In the genomic region with DNA sequence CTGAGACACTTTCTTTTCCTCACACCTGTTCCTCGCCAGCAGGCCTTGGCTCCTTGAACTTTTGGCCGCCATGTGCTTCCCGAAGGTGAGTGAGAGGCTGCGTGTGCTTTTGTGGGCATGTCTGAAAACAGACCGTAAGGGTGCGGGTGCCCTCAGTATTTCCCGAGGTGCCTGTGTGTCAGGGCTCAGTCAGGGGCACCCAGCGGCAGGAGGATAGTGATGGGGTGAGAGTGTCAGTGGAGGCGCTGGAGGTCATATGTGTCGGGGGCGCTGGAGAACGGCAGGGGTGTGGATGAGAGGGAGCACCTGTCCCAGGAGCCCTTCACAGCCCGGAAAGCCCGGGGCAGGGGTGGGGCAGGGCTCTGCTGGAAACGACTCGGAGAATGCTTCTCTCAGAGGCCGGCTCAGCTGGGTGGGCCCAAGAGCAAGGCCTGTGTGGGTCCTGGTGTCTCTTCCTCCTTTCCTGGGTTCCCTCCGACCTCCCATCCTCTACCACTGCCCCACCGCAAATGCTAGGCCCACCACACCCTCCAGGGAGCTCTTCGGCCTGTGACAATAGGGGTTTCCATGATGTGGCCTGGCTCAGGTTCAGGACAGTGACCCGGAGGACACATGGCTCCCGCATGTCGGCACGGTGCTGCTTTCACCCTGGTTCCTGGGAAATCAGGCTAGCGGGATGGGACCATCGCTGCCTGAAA, we compare ENCODE assay signal across 9 cellular contexts. TPM values are rescaled to one million over a fixed set of nuclear protein-coding genes. Genes with fewer than 3 reads are reported as not detected.
A peak's percentile ranks its signal among the peaks of the same experiment; 100 is the strongest.
DNase-seq lines count a peak whose midpoint lies in the region; ATAC-seq and TF ChIP-seq lines count a peak whose summit lies in the region.
"Had no signal": no experiment of that assay in that cellular context is flagged by ENCODE, and none has a peak within 500 bp of the region (broad histone marks: within the 10 kb centered on the region; RNA-seq: fewer than 3 reads in every experiment).

No MANE protein-coding gene starts in this region.

- H3K4me2 ChIP-seq in KMS-11: 0 out of 2 replicates have a peak overlapping the region, but pooled peaks have one; percentile 15

- POLR2A ChIA-PET in naive thymus-derived CD4-positive, alpha-beta T cell (lab: Charles Lee): interaction anchor here (0.7 to 10.4 kb wide), 19 partner anchors 10 to 201 kb away, joined by 3 to 182 read pairs (median 5); a partner anchor contains a TSS

- H3K36me3 ChIP-seq in ACC112 (ENCODE audit: insufficient read depth, low read length): no peaks in the 10 kb centered on the region
- no peaks in the 10 kb centered on the region for H3K36me3 ChIP-seq in KMS-11 (ENCODE audit: insufficient read depth)
- peaks cover 0 to 20% (median 3%) of the 10 kb centered on the region in 3 experiments for H3K36me3 ChIP-seq in naive thymus-derived CD4-positive, alpha-beta T cell (ENCODE audit: control insufficient read depth in 2 of 3, insufficient read depth in 3 of 3, low read length in 3 of 3)

- H3K27me3 ChIP-seq in ACC112 (ENCODE audit: insufficient read depth, low read length): no peaks in the 10 kb centered on the region
- peaks cover 6% of the 10 kb centered on the region; the same call in 1 of the 2 replicates for H3K27me3 ChIP-seq in KMS-11 (ENCODE audit: insufficient read depth, low read depth)
- H3K27me3 ChIP-seq in naive thymus-derived CD4-positive, alpha-beta T cell (ENCODE audit: control insufficient read depth in 2 of 2, insufficient read depth in 2 of 2, low read length in 2 of 2): no peaks in the 10 kb centered on the region

- H3K4me3 ChIP-seq in ACC112 (ENCODE audit: low read depth, low read length) (peak overlapping the region; percentile 68), KMS-11 (IDR thresholded peaks at IDR 0.05; ENCODE audit: insufficient read depth, low read depth, low read length) (no peak overlapping the region)
- H3K4me3 ChIP-seq in naive thymus-derived CD4-positive, alpha-beta T cell (ENCODE audit: low read length): peak overlapping the region; percentile 78

- ATAC-seq in central memory CD8-positive, alpha-beta T cell (replicated peaks; ENCODE audit: extremely low read depth, poor library complexity, severe bottlenecking): peak; percentile 42
- peak; percentile 33 for ATAC-seq in naive thymus-derived CD4-positive, alpha-beta T cell
- no peak for ATAC-seq in GM21528 (IDR thresholded peaks at IDR 0.05; ENCODE audit: low FRiP score, unreplicated experiment)

- CTCF ChIA-PET in naive thymus-derived CD4-positive, alpha-beta T cell (lab: Charles Lee): interaction anchor here (0.7 to 13.9 kb wide), 6 partner anchors 10 to 64 kb away, joined by 3 to 244 read pairs (median 6); a partner anchor contains a TSS

- in situ Hi-C loops in ACHN (cut with HindIII; ENCODE audit: low pct_ligation_motif_present, low pct_unique_long_range_greater_than_20kb, low sequenced_read_pairs): no loop called here

- H3K79me2 ChIP-seq in ACC112 (ENCODE audit: control insufficient read depth, insufficient read depth, low read length, unreplicated experiment) (no peaks in the 10 kb centered on the region), KMS-11 (ENCODE audit: insufficient read depth, low read depth) (no peaks in the 10 kb centered on the region)

- DNase-seq in central memory CD8-positive, alpha-beta T cell (ENCODE audit: low spot score in 2 of 2): no peak
- DNase-seq in naive thymus-derived CD4-positive, alpha-beta T cell: peak in 2 of 9 donors; percentile 38 to 41
- no peak for DNase-seq in central memory CD4-positive, alpha-beta T cell
- DNase-seq in Kasumi-1 (lab: John Stamatoyannopoulos, UW) (no peak), ACHN (no peak)
- DNase-seq: NCI-H446 had no signal

- peaks cover 57% of the 10 kb centered on the region for H3K4me1 Mint-ChIP-seq in central memory CD8-positive, alpha-beta T cell
- peaks cover 44 to 70% (median 61%) of the 10 kb centered on the region in 7 donors for H3K4me1 Mint-ChIP-seq in naive thymus-derived CD4-positive, alpha-beta T cell

- H3K9me3 ChIP-seq in naive thymus-derived CD4-positive, alpha-beta T cell (ENCODE audit: control insufficient read depth in 2 of 3, low read length in 3 of 3): no peaks in the 10 kb centered on the region

- H3K27me3 Mint-ChIP-seq in central memory CD8-positive, alpha-beta T cell: no peaks in the 10 kb centered on the region
- H3K27me3 Mint-ChIP-seq in naive thymus-derived CD4-positive, alpha-beta T cell: no peaks in the 10 kb centered on the region

- peaks cover 45% of the 10 kb centered on the region for H3K36me3 Mint-ChIP-seq in central memory CD8-positive, alpha-beta T cell (ENCODE audit: insufficient read depth)
- peaks cover 8 to 61% (median 25%) of the 10 kb centered on the region in 5 donors for H3K36me3 Mint-ChIP-seq in naive thymus-derived CD4-positive, alpha-beta T cell

- H2AFZ ChIP-seq in ACC112 (ENCODE audit: low read length, unreplicated experiment) (peak overlapping the region; percentile 20), KMS-11 (ENCODE audit: low read depth) (no peak overlapping the region)

- intact Hi-C loops in naive thymus-derived CD4-positive, alpha-beta T cell (cut with micrococcal nuclease): loop anchor here (1.0 kb wide), 2 partner anchors 9 to 58 kb away; no protein-coding TSS in a partner anchor

- peak overlapping the region; percentile 98 for H3K4me3 Mint-ChIP-seq in central memory CD8-positive, alpha-beta T cell
- H3K4me3 Mint-ChIP-seq in naive thymus-derived CD4-positive, alpha-beta T cell: peak overlapping the region; percentile 98 to 100 (median 99)

- no peak overlapping the region for H3K9ac ChIP-seq in KMS-11

- TF ChIP-seq CTCF in KMS-11 (conservative IDR thresholded peaks at IDR 0.05; ENCODE audit: low read depth, low read length): no peak

- H4K20me1 ChIP-seq in KMS-11 (ENCODE audit: insufficient read depth): no peaks in the 10 kb centered on the region

- H3K9me3 Mint-ChIP-seq in central memory CD8-positive, alpha-beta T cell: no peaks in the 10 kb centered on the region
- H3K9me3 Mint-ChIP-seq in naive thymus-derived CD4-positive, alpha-beta T cell: peaks cover 0 to 6% (median 0%) of the 10 kb centered on the region in 11 donors

- peak overlapping the region; percentile 14; the same call in 1 of the 2 replicates for H3K27ac ChIP-seq in ACC112 (ENCODE audit: low read depth, low read length)
- no peak overlapping the region for H3K27ac ChIP-seq in KMS-11
- peak overlapping the region; percentile 88 for H3K27ac ChIP-seq in naive thymus-derived CD4-positive, alpha-beta T cell (ENCODE audit: low read depth, low read length)

- H3K27ac Mint-ChIP-seq in central memory CD8-positive, alpha-beta T cell (ENCODE audit: low read depth): peak overlapping the region; percentile 98
- H3K27ac Mint-ChIP-seq in naive thymus-derived CD4-positive, alpha-beta T cell: peak overlapping the region; percentile 94 to 100 (median 98)

- H3K4me1 ChIP-seq in ACC112 (ENCODE audit: control insufficient read depth, insufficient read depth, low read length, unreplicated experiment): peaks cover 11% of the 10 kb centered on the region
- peaks cover 8% of the 10 kb centered on the region for H3K4me1 ChIP-seq in KMS-11 (ENCODE audit: low read depth, poor library complexity, severe bottlenecking)
- peaks cover 25 to 30% of the 10 kb centered on the region in 2 donors for H3K4me1 ChIP-seq in naive thymus-derived CD4-positive, alpha-beta T cell (ENCODE audit: control insufficient read depth in 2 of 2, insufficient read depth in 2 of 2, low read length in 2 of 2)

RNA-seq across cellular contexts. Expression of a gene that starts 0.5 kb away (rescaled TPM):
- total RNA-seq in naive thymus-derived CD4-positive, alpha-beta T cell: 1,000 to 10,000 TPM in 1 of 5 experiments, 100 to 1,000 TPM in 4; 351 to 3,697 (median 587) TPM
- polyA plus RNA-seq in naive thymus-derived CD4-positive, alpha-beta T cell: 1,000 to 10,000 TPM; 1,418 to 1,605 TPM

RNA-seq across cellular contexts. Expression of a gene that starts 19.5 kb away (rescaled TPM):
- 10 to 100 TPM in 2 of 5 experiments, 1 to 10 TPM in 1, under 1 TPM in 2; 0.73 to 64.4 (median 3.7) TPM for total RNA-seq in naive thymus-derived CD4-positive, alpha-beta T cell
- under 1 TPM; 0.64 to 0.93 TPM for polyA plus RNA-seq in naive thymus-derived CD4-positive, alpha-beta T cell

RNA-seq across cellular contexts. Expression of a gene that starts 29.1 kb away (rescaled TPM):
- total RNA-seq in naive thymus-derived CD4-positive, alpha-beta T cell: 1 to 10 TPM in 1 of 5 experiments, not detected in 4; 1.0 TPM
- not detected for polyA plus RNA-seq in naive thymus-derived CD4-positive, alpha-beta T cell

RNA-seq across cellular contexts. Expression of a gene that starts 33.2 kb away (rescaled TPM):
- under 1 TPM in 3 of 5 experiments, not detected in 2; 0.22 to 0.61 (median 0.29) TPM for total RNA-seq in naive thymus-derived CD4-positive, alpha-beta T cell
- polyA plus RNA-seq in naive thymus-derived CD4-positive, alpha-beta T cell: under 1 TPM in 1 of 2 donors, not detected in 1; 0.35 TPM

RNA-seq across cellular contexts. Expression of a gene that starts 42.1 kb away (rescaled TPM):
- total RNA-seq in naive thymus-derived CD4-positive, alpha-beta T cell: 10 to 100 TPM; 25.3 to 55.5 (median 26.0) TPM
- 10 to 100 TPM; 46.3 to 60.6 TPM for polyA plus RNA-seq in naive thymus-derived CD4-positive, alpha-beta T cell
